Comparison of ENCODE assay signal across 1 cellular context in genomic region chr12:123382684-123383083, GRCh38.
TF ChIP-seq lines count a peak whose summit lies in the region.

No MANE protein-coding gene starts in this region.

TF ChIP-seq in GM23338, 12 proteins besides CTCF, POLR2A, EP300 and RAD21 (continued from another document):
- TF ChIP-seq ZNF462 (CRISPR knock-in tag; IDR thresholded peaks at IDR 0.05) (no peak), ZNF331 (CRISPR knock-in tag; IDR thresholded peaks at IDR 0.05; ENCODE audit: low read depth) (no peak), ZNF114 (CRISPR knock-in tag; IDR thresholded peaks at IDR 0.05) (no peak), REST (IDR thresholded peaks at IDR 0.05; ENCODE audit: unreplicated experiment) (no peak), NANOG (IDR thresholded peaks at IDR 0.05; ENCODE audit: borderline replicate concordance) (no peak), EZH2phosphoT487 (IDR thresholded peaks at IDR 0.05; ENCODE audit: unreplicated experiment) (no peak), POLR2AphosphoS5 (IDR thresholded peaks at IDR 0.05; ENCODE audit: low read depth) (no peak), ETS1 (IDR thresholded peaks at IDR 0.05) (no peak), CREB1 (CRISPR knock-in tag; IDR thresholded peaks at IDR 0.05; ENCODE audit: low read depth) (no peak), JUNB (IDR thresholded peaks at IDR 0.05; ENCODE audit: unreplicated experiment) (no peak), EZH2 (IDR thresholded peaks at IDR 0.05; ENCODE audit: low read depth, unreplicated experiment) (no peak)
